Comparison of ENCODE assay signal across 8 cellular contexts in genomic region chr12:25251749-25252148, GRCh38. TPM values are rescaled to one million over a fixed set of nuclear protein-coding genes. Genes with fewer than 3 reads are reported as not detected.
DNase-seq lines count a peak whose midpoint lies in the region; ATAC-seq and TF ChIP-seq lines count a peak whose summit lies in the region.

No MANE protein-coding gene starts in this region.

- 66 to 67% (median 66%) methylated on average over 5 of the region's 5 CpGs for WGBS in psoas muscle, 3 donors

- no peaks in the 10 kb centered on the region for H3K27me3 ChIP-seq in psoas muscle (ENCODE audit: insufficient read depth in 3 of 3, low read length in 2 of 3)

- DNase-seq in GM12864 (ENCODE audit: low read depth) (no peak), fibroblast of the aortic adventitia (ENCODE audit: low read depth) (no peak), psoas muscle (no peak), left colon (no peak)

- intact Hi-C loops in psoas muscle (cut with DNase I): loop anchor here in 1 of 2 donors (2.0 to 10.0 kb wide), 3 partner anchors 54 to 703 kb away; partner anchors contain the start of genes DNAI7, ETFRF1 and RASSF8
- intact Hi-C loops in left colon (cut with DNase I, micrococcal nuclease): no loop called here

- ATAC-seq in SK-N-SH treated with all-trans-retinoic acid at 6 μM for 48 hours (no peak), psoas muscle (no peak), HG02763 (IDR thresholded peaks at IDR 0.05; ENCODE audit: unreplicated experiment) (no peak), GM21360 (IDR thresholded peaks at IDR 0.05; ENCODE audit: unreplicated experiment) (no peak), left colon (no peak), HG02852 (IDR thresholded peaks at IDR 0.05; ENCODE audit: unreplicated experiment) (no peak)

- H3K9me3 ChIP-seq in psoas muscle: no peaks in the 10 kb centered on the region

- no peaks in the 10 kb centered on the region for H3K4me1 ChIP-seq in psoas muscle

- H3K4me3 ChIP-seq in GM12864 (ENCODE audit: low read depth, low read length): peak overlapping the region; percentile 68; the same call in 1 of the 2 replicates
- H3K4me3 ChIP-seq in fibroblast of the aortic adventitia (ENCODE audit: low read depth, low read length): peak overlapping the region; percentile 95
- peak overlapping the region; percentile 94 for H3K4me3 ChIP-seq in psoas muscle

- TF ChIP-seq CTCF in GM12864 (IDR thresholded peaks at IDR 0.05; ENCODE audit: low read depth, low read length, missing control alignments) (no peak), fibroblast of the aortic adventitia (IDR thresholded peaks at IDR 0.05; ENCODE audit: insufficient read depth, low read length) (no peak), psoas muscle (IDR thresholded peaks at IDR 0.05) (no peak)

- H3K27ac ChIP-seq in psoas muscle: peak overlapping the region; percentile 95

- no peaks in the 10 kb centered on the region for H3K36me3 ChIP-seq in psoas muscle (ENCODE audit: insufficient read depth in 1 of 2, low read depth in 1 of 2)

TF ChIP-seq in SK-N-SH treated with all-trans-retinoic acid at 6 μM for 48 hours, 23 proteins besides CTCF, POLR2A, EP300 and RAD21:
- TF ChIP-seq ZC3H10 (CRISPR knock-in tag; IDR thresholded peaks at IDR 0.05): no peak
- 0 out of 2 replicates have a peak, but pooled peaks have one; percentile 15 for TF ChIP-seq TCF4 (CRISPR knock-in tag; IDR thresholded peaks at IDR 0.05; ENCODE audit: borderline replicate concordance)

RNA-seq across cellular contexts. Expression of gene KRAS, which starts 1.0 kb away (rescaled TPM):
- total RNA-seq in fibroblast of the aortic adventitia (ENCODE audit: low replicate concordance): 9.2 and 18.6 TPM in 2 replicates
- total RNA-seq in psoas muscle: 10 to 100 TPM; 12.3 to 18.0 (median 15.1) TPM
- 10 to 100 TPM in 2 of 3 donors, 1 to 10 TPM in 1; 5.2 to 11.3 (median 10.8) TPM for polyA plus RNA-seq in psoas muscle
- total RNA-seq in left colon: 10 to 100 TPM; 74.7 to 76.9 TPM

RNA-seq across cellular contexts. Expression of gene ETFRF1, which starts 56.7 kb away (rescaled TPM):
- total RNA-seq in fibroblast of the aortic adventitia (ENCODE audit: low replicate concordance) (20.6 and 41.7 TPM in 2 replicates), psoas muscle (10 to 100 TPM; 38.9 to 73.0 (median 54.3) TPM), left colon (10 to 100 TPM; 11.0 to 13.6 TPM)
- polyA plus RNA-seq in psoas muscle: 10 to 100 TPM; 27.2 to 69.4 (median 64.2) TPM

RNA-seq across cellular contexts. Expression of gene DNAI7, which starts 56.8 kb away (rescaled TPM):
- total RNA-seq in fibroblast of the aortic adventitia (ENCODE audit: low replicate concordance) (0.18 and 4.2 TPM in 2 replicates), psoas muscle (under 1 TPM in 3 of 4 donors, not detected in 1; 0.26 to 0.74 (median 0.28) TPM), left colon (under 1 TPM; 0.43 to 0.45 TPM)
- under 1 TPM in 2 of 3 donors, not detected in 1; 0.06 to 0.18 TPM for polyA plus RNA-seq in psoas muscle
